ENCODE assay signal across 1 cellular context in the genomic region with DNA sequence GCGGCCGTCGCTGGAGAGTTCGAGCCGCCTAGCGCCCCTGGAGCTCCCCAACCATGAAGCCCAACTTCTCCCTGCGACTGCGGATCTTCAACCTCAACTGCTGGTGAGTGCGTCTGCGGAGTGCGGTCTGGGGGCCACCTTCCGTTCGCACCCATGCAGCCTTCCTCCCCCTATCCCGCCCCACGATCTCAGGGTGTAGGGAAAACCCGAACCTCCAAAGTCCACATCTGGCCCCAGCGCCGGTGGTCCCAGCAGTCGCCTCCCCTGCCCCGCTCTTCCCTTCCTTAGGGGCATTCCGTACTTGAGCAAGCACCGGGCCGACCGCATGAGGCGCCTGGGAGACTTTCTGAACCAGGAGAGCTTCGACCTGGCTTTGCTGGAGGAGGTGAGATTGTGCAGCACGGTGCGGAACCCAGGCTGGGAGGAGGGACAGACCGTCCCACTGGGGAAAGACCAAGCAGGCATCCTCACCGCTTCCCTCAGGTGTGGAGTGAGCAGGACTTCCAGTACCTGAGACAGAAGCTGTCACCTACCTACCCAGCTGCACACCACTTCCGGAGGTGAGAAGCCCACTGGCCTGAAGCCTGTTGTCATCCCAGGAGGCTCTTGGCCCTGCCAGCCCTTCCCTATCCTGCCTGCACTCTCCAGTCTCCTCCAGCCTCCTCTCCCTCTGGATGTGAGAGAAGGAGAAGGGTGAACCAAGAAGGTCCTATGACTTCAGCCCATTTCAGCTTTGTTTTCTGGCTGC.
TF ChIP-seq lines count a peak whose summit lies in the region.

No MANE protein-coding gene starts in this region.

TF ChIP-seq in HepG2, 621 proteins besides CTCF, POLR2A, EP300 and RAD21 (continued from another document):
- TF ChIP-seq, protein P1, sequence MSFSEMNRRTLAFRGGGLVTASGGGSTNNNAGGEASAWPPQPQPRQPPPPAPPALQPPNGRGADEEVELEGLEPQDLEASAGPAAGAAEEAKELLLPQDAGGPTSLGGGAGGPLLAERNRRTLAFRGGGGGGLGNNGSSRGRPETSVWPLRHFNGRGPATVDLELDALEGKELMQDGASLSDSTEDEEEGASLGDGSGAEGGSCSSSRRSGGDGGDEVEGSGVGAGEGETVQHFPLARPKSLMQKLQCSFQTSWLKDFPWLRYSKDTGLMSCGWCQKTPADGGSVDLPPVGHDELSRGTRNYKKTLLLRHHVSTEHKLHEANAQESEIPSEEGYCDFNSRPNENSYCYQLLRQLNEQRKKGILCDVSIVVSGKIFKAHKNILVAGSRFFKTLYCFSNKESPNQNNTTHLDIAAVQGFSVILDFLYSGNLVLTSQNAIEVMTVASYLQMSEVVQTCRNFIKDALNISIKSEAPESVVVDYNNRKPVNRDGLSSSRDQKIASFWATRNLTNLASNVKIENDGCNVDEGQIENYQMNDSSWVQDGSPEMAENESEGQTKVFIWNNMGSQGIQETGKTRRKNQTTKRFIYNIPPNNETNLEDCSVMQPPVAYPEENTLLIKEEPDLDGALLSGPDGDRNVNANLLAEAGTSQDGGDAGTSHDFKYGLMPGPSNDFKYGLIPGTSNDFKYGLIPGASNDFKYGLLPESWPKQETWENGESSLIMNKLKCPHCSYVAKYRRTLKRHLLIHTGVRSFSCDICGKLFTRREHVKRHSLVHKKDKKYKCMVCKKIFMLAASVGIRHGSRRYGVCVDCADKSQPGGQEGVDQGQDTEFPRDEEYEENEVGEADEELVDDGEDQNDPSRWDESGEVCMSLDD (CRISPR knock-in tag; IDR thresholded peaks at IDR 0.05; ENCODE audit: borderline replicate concordance), result no peak
- TF ChIP-seq ZNF629 (CRISPR knock-in tag; conservative IDR thresholded peaks at IDR 0.05), result 0 out of 2 replicates have a peak, but pooled peaks have one; percentile 9
- TF ChIP-seq ZNF616 (CRISPR knock-in tag; IDR thresholded peaks at IDR 0.05; ENCODE audit: low read depth), result no peak
- no peak for TF ChIP-seq FOXK1 (CRISPR knock-in tag; IDR thresholded peaks at IDR 0.05; ENCODE audit: borderline replicate concordance, low read depth)
- no peak for TF ChIP-seq NCOA5 (CRISPR knock-in tag; IDR thresholded peaks at IDR 0.05)
- no peak for TF ChIP-seq POGZ (CRISPR knock-in tag; IDR thresholded peaks at IDR 0.05)
- no peak for TF ChIP-seq MED1 (CRISPR knock-in tag; IDR thresholded peaks at IDR 0.05)
- TF ChIP-seq RFXAP (CRISPR knock-in tag; IDR thresholded peaks at IDR 0.05; ENCODE audit: borderline replicate concordance), result no peak
- no peak for TF ChIP-seq DMAP1 (CRISPR knock-in tag; IDR thresholded peaks at IDR 0.05)
- no peak for TF ChIP-seq ZSCAN29 (CRISPR knock-in tag; conservative IDR thresholded peaks at IDR 0.05)
- peak; percentile 32 for TF ChIP-seq ZNF274 (CRISPR knock-in tag; IDR thresholded peaks at IDR 0.05)
- TF ChIP-seq MEF2D (CRISPR knock-in tag; IDR thresholded peaks at IDR 0.05), result no peak
- no peak for TF ChIP-seq MIXL1 (CRISPR knock-in tag; IDR thresholded peaks at IDR 0.05)
- no peak for TF ChIP-seq ZSCAN20 (CRISPR knock-in tag; IDR thresholded peaks at IDR 0.05; ENCODE audit: borderline replicate concordance)
- TF ChIP-seq KLF16 (CRISPR knock-in tag; IDR thresholded peaks at IDR 0.05), result no peak
- TF ChIP-seq, protein P2, sequence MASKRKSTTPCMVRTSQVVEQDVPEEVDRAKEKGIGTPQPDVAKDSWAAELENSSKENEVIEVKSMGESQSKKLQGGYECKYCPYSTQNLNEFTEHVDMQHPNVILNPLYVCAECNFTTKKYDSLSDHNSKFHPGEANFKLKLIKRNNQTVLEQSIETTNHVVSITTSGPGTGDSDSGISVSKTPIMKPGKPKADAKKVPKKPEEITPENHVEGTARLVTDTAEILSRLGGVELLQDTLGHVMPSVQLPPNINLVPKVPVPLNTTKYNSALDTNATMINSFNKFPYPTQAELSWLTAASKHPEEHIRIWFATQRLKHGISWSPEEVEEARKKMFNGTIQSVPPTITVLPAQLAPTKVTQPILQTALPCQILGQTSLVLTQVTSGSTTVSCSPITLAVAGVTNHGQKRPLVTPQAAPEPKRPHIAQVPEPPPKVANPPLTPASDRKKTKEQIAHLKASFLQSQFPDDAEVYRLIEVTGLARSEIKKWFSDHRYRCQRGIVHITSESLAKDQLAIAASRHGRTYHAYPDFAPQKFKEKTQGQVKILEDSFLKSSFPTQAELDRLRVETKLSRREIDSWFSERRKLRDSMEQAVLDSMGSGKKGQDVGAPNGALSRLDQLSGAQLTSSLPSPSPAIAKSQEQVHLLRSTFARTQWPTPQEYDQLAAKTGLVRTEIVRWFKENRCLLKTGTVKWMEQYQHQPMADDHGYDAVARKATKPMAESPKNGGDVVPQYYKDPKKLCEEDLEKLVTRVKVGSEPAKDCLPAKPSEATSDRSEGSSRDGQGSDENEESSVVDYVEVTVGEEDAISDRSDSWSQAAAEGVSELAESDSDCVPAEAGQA (IDR thresholded peaks at IDR 0.05; ENCODE audit: low read depth), result no peak
- TF ChIP-seq, protein P2 (CRISPR knock-in tag; IDR thresholded peaks at IDR 0.05; ENCODE audit: borderline replicate concordance), result no peak
- TF ChIP-seq ZNF335 (CRISPR knock-in tag; IDR thresholded peaks at IDR 0.05), result no peak
